1 cellular context compared by ENCODE assay signal in the genomic region with DNA sequence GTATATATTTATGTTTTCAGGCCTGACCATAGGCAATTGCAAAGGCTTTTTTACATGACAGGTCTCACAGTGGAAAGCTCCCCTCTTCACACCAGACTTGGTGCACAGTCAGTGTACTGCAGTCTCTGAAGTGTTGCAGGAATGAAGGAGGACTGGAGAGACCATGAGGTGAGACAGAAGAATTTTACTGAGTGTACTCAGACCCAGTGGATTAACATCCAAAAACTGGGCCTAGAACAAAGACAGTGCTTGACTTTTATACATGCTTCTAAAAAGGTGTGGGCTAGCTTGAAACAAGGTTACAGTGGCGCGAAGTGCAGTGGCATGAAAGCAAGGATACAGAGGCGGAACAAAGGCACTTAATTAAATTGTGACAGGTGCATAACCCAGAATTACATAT.
TF ChIP-seq lines count a peak whose summit lies in the region.

No MANE protein-coding gene starts in this region.

TF ChIP-seq in HEK293, 187 proteins besides CTCF, POLR2A, EP300 and RAD21 (continued from another document):
- TF ChIP-seq, protein P1, sequence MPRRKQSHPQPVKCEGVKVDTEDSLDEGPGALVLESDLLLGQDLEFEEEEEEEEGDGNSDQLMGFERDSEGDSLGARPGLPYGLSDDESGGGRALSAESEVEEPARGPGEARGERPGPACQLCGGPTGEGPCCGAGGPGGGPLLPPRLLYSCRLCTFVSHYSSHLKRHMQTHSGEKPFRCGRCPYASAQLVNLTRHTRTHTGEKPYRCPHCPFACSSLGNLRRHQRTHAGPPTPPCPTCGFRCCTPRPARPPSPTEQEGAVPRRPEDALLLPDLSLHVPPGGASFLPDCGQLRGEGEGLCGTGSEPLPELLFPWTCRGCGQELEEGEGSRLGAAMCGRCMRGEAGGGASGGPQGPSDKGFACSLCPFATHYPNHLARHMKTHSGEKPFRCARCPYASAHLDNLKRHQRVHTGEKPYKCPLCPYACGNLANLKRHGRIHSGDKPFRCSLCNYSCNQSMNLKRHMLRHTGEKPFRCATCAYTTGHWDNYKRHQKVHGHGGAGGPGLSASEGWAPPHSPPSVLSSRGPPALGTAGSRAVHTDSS (tag by site-specific recombination; IDR thresholded peaks at IDR 0.05): no peak
- TF ChIP-seq, protein P2, sequence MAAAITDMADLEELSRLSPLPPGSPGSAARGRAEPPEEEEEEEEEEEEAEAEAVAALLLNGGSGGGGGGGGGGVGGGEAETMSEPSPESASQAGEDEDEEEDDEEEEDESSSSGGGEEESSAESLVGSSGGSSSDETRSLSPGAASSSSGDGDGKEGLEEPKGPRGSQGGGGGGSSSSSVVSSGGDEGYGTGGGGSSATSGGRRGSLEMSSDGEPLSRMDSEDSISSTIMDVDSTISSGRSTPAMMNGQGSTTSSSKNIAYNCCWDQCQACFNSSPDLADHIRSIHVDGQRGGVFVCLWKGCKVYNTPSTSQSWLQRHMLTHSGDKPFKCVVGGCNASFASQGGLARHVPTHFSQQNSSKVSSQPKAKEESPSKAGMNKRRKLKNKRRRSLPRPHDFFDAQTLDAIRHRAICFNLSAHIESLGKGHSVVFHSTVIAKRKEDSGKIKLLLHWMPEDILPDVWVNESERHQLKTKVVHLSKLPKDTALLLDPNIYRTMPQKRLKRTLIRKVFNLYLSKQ (tag by site-specific recombination; IDR thresholded peaks at IDR 0.05; ENCODE audit: borderline replicate concordance): no peak
- TF ChIP-seq ZNF221 (tag by site-specific recombination; IDR thresholded peaks at IDR 0.05; ENCODE audit: borderline replicate concordance) (no peak), ZNF48 (tag by site-specific recombination; IDR thresholded peaks at IDR 0.05) (no peak)
